ENCODE assay signal across 11 cellular contexts in genomic region chr11:12269104-12269441, GRCh38.
DNase-seq lines count a peak whose midpoint lies in the region; ATAC-seq and TF ChIP-seq lines count a peak whose summit lies in the region.
"Had no signal": no experiment of that assay in that cellular context is flagged by ENCODE, and none has a peak within 500 bp of the region (broad histone marks: within the 10 kb centered on the region; RNA-seq: fewer than 3 reads in every experiment).

No MANE protein-coding gene starts in this region.

- 10 to 43% methylated on average over 3 of the region's 3 CpGs for WGBS in lung, 2 donors

- intact Hi-C loops in PC-3 (cut with micrococcal nuclease): no loop called here

- H3K27ac Mint-ChIP-seq in activated naive CD4-positive, alpha-beta T cell treated with anti-CD3 and anti-CD28 coated beads, Interleukin-2, amount 50 U/mL, for 72 hours: no peak overlapping the region

- H3K27me3 ChIP-seq in PC-3 (ENCODE audit: low read length): no peaks in the 10 kb centered on the region
- H3K27me3 ChIP-seq in lung (ENCODE audit: control insufficient read depth, insufficient read depth): no peaks in the 10 kb centered on the region

- H3K4me2 ChIP-seq in PC-3 (ENCODE audit: low read length): peak overlapping the region; percentile 35

- BruUV-seq in PC-3 (replicated peaks; lab: Mats Ljungman, UMichigan): no TSS peak

- H3K27ac ChIP-seq in PC-3 (ENCODE audit: low read length): peak overlapping the region; percentile 76
- H3K27ac ChIP-seq in epithelial cell of prostate: peak overlapping the region; percentile 57
- peak overlapping the region in 1 of 2 donors; percentile 62 for H3K27ac ChIP-seq in lung (ENCODE audit: low read depth in 1 of 2, low read length in 1 of 2)

- H3K9me2 ChIP-seq in PC-3 (replicated peaks; ENCODE audit: low read length): no peaks in the 10 kb centered on the region

- no peaks in the 10 kb centered on the region for H3K9me3 ChIP-seq in PC-3 (ENCODE audit: low read length)
- no peaks in the 10 kb centered on the region for H3K9me3 ChIP-seq in lung (ENCODE audit: control insufficient read depth in 2 of 2, insufficient read depth in 1 of 2, low read length in 1 of 2)

- no peak overlapping the region for H3K4me3 ChIP-seq in PC-3 (ENCODE audit: low read length)
- H3K4me3 ChIP-seq in lung: no peak overlapping the region
- H3K4me3 ChIP-seq: skin epidermis had no signal

- no peaks in the 10 kb centered on the region for H3K9me3 Mint-ChIP-seq in activated naive CD4-positive, alpha-beta T cell treated with anti-CD3 and anti-CD28 coated beads, Interleukin-2, amount 50 U/mL, for 72 hours

- H3K4me1 ChIP-seq in PC-3 (ENCODE audit: insufficient read depth, low read length): peaks cover 28% of the 10 kb centered on the region
- peaks cover 0 to 17% of the 10 kb centered on the region in 2 donors for H3K4me1 ChIP-seq in lung (ENCODE audit: control insufficient read depth in 2 of 2, insufficient read depth in 2 of 2, low read length in 2 of 2)

- no peaks in the 10 kb centered on the region for H3F3A ChIP-seq in PC-3 (ENCODE audit: low read length, unreplicated experiment)

- ATAC-seq in PC-3 (peak; percentile 86), lung (ENCODE audit: insufficient read depth, low FRiP score) (peak; percentile 32)
- no peak for ATAC-seq in activated naive CD4-positive, alpha-beta T cell treated with anti-CD3 and anti-CD28 coated beads, Interleukin-2, amount 50 U/mL, for 72 hours

- DNase-seq in PC-3 (peak; percentile 93), epithelial cell of prostate (ENCODE audit: low read depth, low spot score) (no peak), lung (ENCODE audit: low spot score) (peak; percentile 80), ureter (ENCODE audit: low spot score) (peak; percentile 85), MV-4-11 (lab: John Stamatoyannopoulos, UW) (no peak), NCI-H1417 treated with DMSO at 0.1 percent for 48 hours (lab: John Stamatoyannopoulos, UW) (no peak)
- no peak for DNase-seq in activated naive CD4-positive, alpha-beta T cell treated with anti-CD3 and anti-CD28 coated beads, Interleukin-2, amount 50 U/mL, for 72 hours (ENCODE audit: low spot score in 2 of 2)
- DNase-seq: activated CD4-positive, alpha-beta T cell treated with anti-CD3 and anti-CD28 coated beads, Interleukin-2, amount 50 U/mL, for 1 hour; NCI-H1092; stimulated activated naive CD4-positive, alpha-beta T cell treated with Interleukin-2 at 50 U/mL for 16 hours had no signal

- peak overlapping the region; percentile 7 for H2AFZ ChIP-seq in PC-3 (ENCODE audit: low read length)

- H3K36me3 Mint-ChIP-seq in activated naive CD4-positive, alpha-beta T cell treated with anti-CD3 and anti-CD28 coated beads, Interleukin-2, amount 50 U/mL, for 72 hours: no peaks in the 10 kb centered on the region

- no peaks in the 10 kb centered on the region for H3K79me2 ChIP-seq in PC-3 (ENCODE audit: low read length)

- POLR2A ChIA-PET in PC-3 (lab: Charles Lee; ENCODE audit: unreplicated experiment): no interaction called here

- CTCF ChIA-PET in PC-3 (lab: Charles Lee): no interaction called here

- no peaks in the 10 kb centered on the region for H4K20me1 ChIP-seq in PC-3 (ENCODE audit: low read length)

- no peak overlapping the region; the same call in 1 of the 2 replicates for H3K9ac ChIP-seq in PC-3 (ENCODE audit: low read length)

- no peak for TF ChIP-seq CTCF in PC-3 (conservative IDR thresholded peaks at IDR 0.05; ENCODE audit: low read depth, low read length)
- no peak for TF ChIP-seq CTCF in lung (IDR thresholded peaks at IDR 0.05; ENCODE audit: control extremely low read depth, extremely low read depth)

- no peaks in the 10 kb centered on the region for H3K36me3 ChIP-seq in PC-3 (ENCODE audit: low read depth, low read length)
- H3K36me3 ChIP-seq in lung (ENCODE audit: control insufficient read depth in 2 of 2, insufficient read depth in 2 of 2, low read length in 2 of 2): peaks cover 0 to 3% of the 10 kb centered on the region in 2 donors

Comparison
In these comparisons a context has a peak if more than half of its experiments do, and no peak if none do; other contexts are left out.
1. ATAC-seq: peak in PC-3 (single experiment) and lung (single experiment); none in activated naive CD4-positive, alpha-beta T cell treated with anti-CD3 and anti-CD28 coated beads, Interleukin-2, amount 50 U/mL, for 72 hours (0 of 2).
2. DNase-seq: peak in PC-3 (single experiment), lung (single experiment) and ureter (single experiment); none in epithelial cell of prostate (single experiment), MV-4-11 (single experiment), NCI-H1417 treated with DMSO at 0.1 percent for 48 hours (single experiment) and activated naive CD4-positive, alpha-beta T cell treated with anti-CD3 and anti-CD28 coated beads, Interleukin-2, amount 50 U/mL, for 72 hours (0 of 2).